Comparison of ENCODE assay signal across 1 cellular context in the genomic region with DNA sequence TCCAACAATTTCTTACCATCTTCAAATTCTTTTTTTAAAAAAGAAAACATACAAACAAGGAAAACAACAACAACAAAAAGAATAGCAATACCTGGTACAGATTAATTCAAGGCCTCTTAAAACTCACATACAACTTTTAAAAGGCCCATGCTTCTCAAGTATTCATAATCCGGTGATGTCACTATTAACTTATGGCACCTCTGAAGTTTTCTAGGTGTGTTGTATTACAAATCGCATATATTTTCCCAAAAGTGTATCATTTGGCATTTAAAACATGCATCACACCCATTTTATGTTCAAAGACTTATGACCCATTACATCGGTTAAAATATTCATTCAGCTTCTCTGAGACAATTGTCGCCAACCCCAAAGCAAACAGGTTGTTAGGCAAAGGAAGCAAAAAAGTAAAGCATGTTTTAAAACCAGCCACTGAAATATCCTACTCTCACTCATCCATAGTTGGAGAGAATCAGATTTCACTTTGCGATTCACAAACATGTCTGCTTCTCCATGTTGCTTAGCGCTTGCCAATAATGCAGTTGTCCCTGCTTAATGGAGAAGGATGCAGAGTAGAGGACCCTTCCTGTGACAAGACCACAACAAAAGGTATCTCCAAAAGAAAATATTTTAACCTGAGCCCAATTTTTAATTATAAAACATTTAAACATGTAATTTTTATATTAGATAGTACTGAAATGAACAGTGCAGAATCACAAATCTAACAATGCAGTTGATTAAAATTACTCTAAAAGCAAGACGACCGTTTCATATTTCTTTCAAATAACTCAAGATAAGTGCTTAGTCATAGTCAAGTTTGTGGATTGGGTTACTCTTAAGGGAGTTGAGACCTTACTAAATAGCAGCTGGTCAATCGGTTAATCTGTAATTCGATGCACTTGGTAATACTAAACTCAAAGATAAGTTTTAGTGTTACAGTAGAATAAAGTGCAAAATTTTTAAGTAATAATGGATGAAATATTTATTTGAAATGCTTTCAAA.
TF ChIP-seq lines count a peak whose summit lies in the region.

No MANE protein-coding gene starts in this region.

TF ChIP-seq in HepG2, 621 proteins besides CTCF, POLR2A, EP300 and RAD21 (continued from another document):
- TF ChIP-seq, protein P1, sequence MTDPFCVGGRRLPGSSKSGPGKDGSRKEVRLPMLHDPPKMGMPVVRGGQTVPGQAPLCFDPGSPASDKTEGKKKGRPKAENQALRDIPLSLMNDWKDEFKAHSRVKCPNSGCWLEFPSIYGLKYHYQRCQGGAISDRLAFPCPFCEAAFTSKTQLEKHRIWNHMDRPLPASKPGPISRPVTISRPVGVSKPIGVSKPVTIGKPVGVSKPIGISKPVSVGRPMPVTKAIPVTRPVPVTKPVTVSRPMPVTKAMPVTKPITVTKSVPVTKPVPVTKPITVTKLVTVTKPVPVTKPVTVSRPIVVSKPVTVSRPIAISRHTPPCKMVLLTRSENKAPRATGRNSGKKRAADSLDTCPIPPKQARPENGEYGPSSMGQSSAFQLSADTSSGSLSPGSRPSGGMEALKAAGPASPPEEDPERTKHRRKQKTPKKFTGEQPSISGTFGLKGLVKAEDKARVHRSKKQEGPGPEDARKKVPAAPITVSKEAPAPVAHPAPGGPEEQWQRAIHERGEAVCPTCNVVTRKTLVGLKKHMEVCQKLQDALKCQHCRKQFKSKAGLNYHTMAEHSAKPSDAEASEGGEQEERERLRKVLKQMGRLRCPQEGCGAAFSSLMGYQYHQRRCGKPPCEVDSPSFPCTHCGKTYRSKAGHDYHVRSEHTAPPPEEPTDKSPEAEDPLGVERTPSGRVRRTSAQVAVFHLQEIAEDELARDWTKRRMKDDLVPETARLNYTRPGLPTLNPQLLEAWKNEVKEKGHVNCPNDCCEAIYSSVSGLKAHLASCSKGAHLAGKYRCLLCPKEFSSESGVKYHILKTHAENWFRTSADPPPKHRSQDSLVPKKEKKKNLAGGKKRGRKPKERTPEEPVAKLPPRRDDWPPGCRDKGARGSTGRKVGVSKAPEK (CRISPR knock-in tag; IDR thresholded peaks at IDR 0.05; ENCODE audit: borderline replicate concordance): no peak
- TF ChIP-seq ZBTB7A (CRISPR knock-in tag; IDR thresholded peaks at IDR 0.05) (no peak), KAT8 (CRISPR knock-in tag; IDR thresholded peaks at IDR 0.05) (0 out of 2 replicates have a peak, but pooled peaks have one; percentile 15), ZNF335 (CRISPR knock-in tag; IDR thresholded peaks at IDR 0.05) (0 out of 2 replicates have a peak, but pooled peaks have one; percentile 73), ZNF446 (CRISPR knock-in tag; IDR thresholded peaks at IDR 0.05) (no peak), AHR (CRISPR knock-in tag; IDR thresholded peaks at IDR 0.05) (no peak), XRCC5 (optimal IDR thresholded peaks at IDR 0.05; ENCODE audit: low read length) (no peak), ZFP41 (CRISPR knock-in tag; IDR thresholded peaks at IDR 0.05; ENCODE audit: borderline replicate concordance) (no peak), YEATS2 (CRISPR knock-in tag; IDR thresholded peaks at IDR 0.05; ENCODE audit: borderline replicate concordance) (no peak), CENPX (CRISPR knock-in tag; IDR thresholded peaks at IDR 0.05) (no peak), ZNF180 (CRISPR knock-in tag; IDR thresholded peaks at IDR 0.05; ENCODE audit: borderline replicate concordance, low read depth) (no peak), GABPB1 (CRISPR knock-in tag; IDR thresholded peaks at IDR 0.05) (no peak), ZSCAN22 (CRISPR knock-in tag; IDR thresholded peaks at IDR 0.05) (no peak), SRY (CRISPR knock-in tag; IDR thresholded peaks at IDR 0.05) (no peak), ZBTB38 (CRISPR knock-in tag; IDR thresholded peaks at IDR 0.05) (no peak)
- TF ChIP-seq, protein P2, sequence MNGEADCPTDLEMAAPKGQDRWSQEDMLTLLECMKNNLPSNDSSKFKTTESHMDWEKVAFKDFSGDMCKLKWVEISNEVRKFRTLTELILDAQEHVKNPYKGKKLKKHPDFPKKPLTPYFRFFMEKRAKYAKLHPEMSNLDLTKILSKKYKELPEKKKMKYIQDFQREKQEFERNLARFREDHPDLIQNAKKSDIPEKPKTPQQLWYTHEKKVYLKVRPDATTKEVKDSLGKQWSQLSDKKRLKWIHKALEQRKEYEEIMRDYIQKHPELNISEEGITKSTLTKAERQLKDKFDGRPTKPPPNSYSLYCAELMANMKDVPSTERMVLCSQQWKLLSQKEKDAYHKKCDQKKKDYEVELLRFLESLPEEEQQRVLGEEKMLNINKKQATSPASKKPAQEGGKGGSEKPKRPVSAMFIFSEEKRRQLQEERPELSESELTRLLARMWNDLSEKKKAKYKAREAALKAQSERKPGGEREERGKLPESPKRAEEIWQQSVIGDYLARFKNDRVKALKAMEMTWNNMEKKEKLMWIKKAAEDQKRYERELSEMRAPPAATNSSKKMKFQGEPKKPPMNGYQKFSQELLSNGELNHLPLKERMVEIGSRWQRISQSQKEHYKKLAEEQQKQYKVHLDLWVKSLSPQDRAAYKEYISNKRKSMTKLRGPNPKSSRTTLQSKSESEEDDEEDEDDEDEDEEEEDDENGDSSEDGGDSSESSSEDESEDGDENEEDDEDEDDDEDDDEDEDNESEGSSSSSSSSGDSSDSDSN (CRISPR knock-in tag; IDR thresholded peaks at IDR 0.05): no peak
- TF ChIP-seq, protein P3, sequence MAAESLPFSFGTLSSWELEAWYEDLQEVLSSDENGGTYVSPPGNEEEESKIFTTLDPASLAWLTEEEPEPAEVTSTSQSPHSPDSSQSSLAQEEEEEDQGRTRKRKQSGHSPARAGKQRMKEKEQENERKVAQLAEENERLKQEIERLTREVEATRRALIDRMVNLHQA (CRISPR knock-in tag; IDR thresholded peaks at IDR 0.05): no peak
- TF ChIP-seq, protein P4, sequence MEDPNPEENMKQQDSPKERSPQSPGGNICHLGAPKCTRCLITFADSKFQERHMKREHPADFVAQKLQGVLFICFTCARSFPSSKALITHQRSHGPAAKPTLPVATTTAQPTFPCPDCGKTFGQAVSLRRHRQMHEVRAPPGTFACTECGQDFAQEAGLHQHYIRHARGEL (CRISPR knock-in tag; IDR thresholded peaks at IDR 0.05): no peak
